ENCODE assay signal across 17 cellular contexts in the genomic region with DNA sequence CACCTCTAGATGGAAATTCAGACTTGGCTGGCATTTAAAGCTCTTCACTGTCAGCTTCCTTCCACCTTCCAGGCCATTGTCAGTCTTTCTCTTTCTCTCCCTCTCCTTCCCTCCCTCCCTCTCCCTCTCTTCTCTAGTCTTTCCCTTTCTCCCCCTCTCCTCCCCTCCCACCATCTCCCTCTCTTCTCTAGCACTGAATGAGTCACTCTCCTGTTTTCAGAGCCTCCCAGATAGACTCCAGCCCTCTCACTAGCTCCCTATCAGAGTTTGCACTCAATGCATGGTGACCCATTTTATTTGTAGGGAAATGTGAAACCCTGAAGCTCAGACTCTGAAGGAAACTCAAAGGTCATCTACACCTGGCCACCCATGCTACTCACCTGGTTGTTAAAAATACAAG. TPM values are rescaled to one million over a fixed set of nuclear protein-coding genes. Genes with fewer than 3 reads are reported as not detected.
A peak's percentile ranks its signal among the peaks of the same experiment; 100 is the strongest.
DNase-seq lines count a peak whose midpoint lies in the region; ATAC-seq, FAIRE-seq and TF ChIP-seq lines count a peak whose summit lies in the region.
"Had no signal": no experiment of that assay in that cellular context is flagged by ENCODE, and none has a peak within 500 bp of the region (broad histone marks: within the 10 kb centered on the region; RNA-seq: fewer than 3 reads in every experiment).

No MANE protein-coding gene starts in this region.

- TF ChIP-seq CTCF in K562 (IDR thresholded peaks at IDR 0.05 in 2 of 3, conservative IDR thresholded peaks at IDR 0.05 in 1 of 3; ENCODE audit: insufficient read depth in 2 of 3, low read depth in 1 of 3, low read length in 3 of 3) (no peak), WERI-Rb-1 (IDR thresholded peaks at IDR 0.05; ENCODE audit: low read depth, low read length) (no peak)

- H3K4me2 ChIP-seq in K562 (ENCODE audit: insufficient read depth, low read length) (peak overlapping the region; percentile 44), mesenchymal stem cell (ENCODE audit: low read length, poor library complexity, severe bottlenecking) (no peak overlapping the region)
- H3K4me2 ChIP-seq: KMS-11 had no signal

- no peak for TF ChIP-seq POLR2A in K562 (conservative IDR thresholded peaks at IDR 0.05)

- TF ChIP-seq EP300 in K562 (IDR thresholded peaks at IDR 0.05; ENCODE audit: low read length), result peak; percentile 16; the same call in 1 of the 2 replicates

- H3K23ac ChIP-seq in mesenchymal stem cell (ENCODE audit: low read length in 2 of 2), result no peak overlapping the region

- CTCF ChIA-PET in K562 (lab: Yijun Ruan, JAX; ENCODE audit: low intra/inter-chr PET ratio), result interaction anchor here (1.4 kb wide), 1 partner anchor 51 kb away, joined by 3 read pairs; no protein-coding TSS in a partner anchor

- no peak overlapping the region for H2BK5ac ChIP-seq in mesenchymal stem cell (ENCODE audit: low read depth, low read length, poor library complexity, severe bottlenecking)

- in situ Hi-C loops in K562 (cut with MboI), result no loop called here

- H3K79me1 ChIP-seq in mesenchymal stem cell (replicated peaks; ENCODE audit: low read length, poor library complexity, severe bottlenecking), result no peaks in the 10 kb centered on the region

- H3K27ac ChIP-seq in K562 (ENCODE audit: extremely low read depth, low read depth, low read length), result peak overlapping the region; percentile 72
- H3K27ac ChIP-seq in mesenchymal stem cell (ENCODE audit: low read length, poor library complexity, severe bottlenecking), result peak overlapping the region; percentile 15
- H3K27ac ChIP-seq in WERI-Rb-1, result no peak overlapping the region
- H3K27ac ChIP-seq: KMS-11, psoas muscle had no signal

- intact Hi-C loops in K562 (cut with micrococcal nuclease), result no loop called here

- peaks cover 60 to 76% of the 10 kb centered on the region in 2 experiments for H3K4me1 ChIP-seq in K562 (replicated peaks in 1 of 2; ENCODE audit: control insufficient read depth in 2 of 2, insufficient read depth in 2 of 2, low read length in 2 of 2)
- peaks cover 44% of the 10 kb centered on the region for H3K4me1 ChIP-seq in mesenchymal stem cell (ENCODE audit: control insufficient read depth, insufficient read depth, low read depth, low read length)
- H3K4me1 ChIP-seq: psoas muscle had no signal

- TF ChIP-seq RAD21 in K562 (CRISPR knock-in tag; conservative IDR thresholded peaks at IDR 0.05 in 1 of 2, IDR thresholded peaks at IDR 0.05 in 1 of 2), result no peak

- no peaks in the 10 kb centered on the region for H4K20me1 ChIP-seq in K562 (replicated peaks; ENCODE audit: control insufficient read depth, insufficient read depth, low read length)

- H3K36me3 ChIP-seq in K562 (ENCODE audit: control insufficient read depth, insufficient read depth, low read length), result peaks cover 50% of the 10 kb centered on the region
- H3K36me3 ChIP-seq in mesenchymal stem cell (ENCODE audit: control insufficient read depth in 1 of 2, insufficient read depth in 2 of 2, low read depth in 1 of 2, low read length in 2 of 2), result peaks cover 7 to 15% of the 10 kb centered on the region in 2 experiments
- H3K36me3 ChIP-seq in WERI-Rb-1, result no peaks in the 10 kb centered on the region

- H3K9ac ChIP-seq in K562 (ENCODE audit: insufficient read depth in 1 of 2, low read depth in 2 of 2, low read length in 2 of 2) (peak overlapping the region; percentile 47 to 85), mesenchymal stem cell (ENCODE audit: low read length) (no peak overlapping the region)
- H3K9ac ChIP-seq: KMS-11 had no signal

- H4K91ac ChIP-seq in mesenchymal stem cell (ENCODE audit: low read length), result no peak overlapping the region

- no peak overlapping the region for H3K18ac ChIP-seq in mesenchymal stem cell (ENCODE audit: low read depth in 1 of 2, low read length in 2 of 2)

- no peak overlapping the region for H3K14ac ChIP-seq in mesenchymal stem cell (ENCODE audit: low read length in 2 of 2)

- POLR2A ChIA-PET in K562 (lab: Yijun Ruan, JAX), result interaction anchor here (0.6 to 8.0 kb wide), 14 partner anchors 9 to 181 kb away, joined by 3 to 74 read pairs (median 6); partner anchors contain the start of genes LAPTM5 and SDC3

- peak; percentile 92 for FAIRE-seq in K562 (lab: Jason Lieb, UNC)
- FAIRE-seq: GM12878, urothelium cell line had no signal

- H2BK15ac ChIP-seq in mesenchymal stem cell (ENCODE audit: low read depth, poor library complexity, severe bottlenecking), result no peak overlapping the region

- ATAC-seq in K562 (peak; percentile 79), GM19455 (IDR thresholded peaks at IDR 0.05; ENCODE audit: unreplicated experiment) (no peak)
- ATAC-seq: esophagus mucosa, GM12878, left colon, psoas muscle had no signal

- H3K79me2 ChIP-seq in K562 (ENCODE audit: control insufficient read depth, insufficient read depth, low read length), result peaks cover 4% of the 10 kb centered on the region; the same call in 2 of the 3 replicates

- no peaks in the 10 kb centered on the region for H3K9me3 ChIP-seq in K562 (replicated peaks; ENCODE audit: control insufficient read depth, insufficient read depth, low read depth, low read length)
- H3K9me3 ChIP-seq in mesenchymal stem cell (ENCODE audit: control insufficient read depth, low read length), result no peaks in the 10 kb centered on the region
- no peaks in the 10 kb centered on the region for H3K9me3 ChIP-seq in WERI-Rb-1 (ENCODE audit: severe bottlenecking)
- H3K9me3 ChIP-seq: psoas muscle had no signal

- no TSS peak for BruUV-seq in K562 (replicated peaks; lab: Mats Ljungman, UMichigan)

- H2BK120ac ChIP-seq in mesenchymal stem cell (ENCODE audit: low read depth, low read length), result no peak overlapping the region

- H2AFZ ChIP-seq in K562 (ENCODE audit: low read depth, low read length), result peak overlapping the region; percentile 35
- no peak overlapping the region for H2AFZ ChIP-seq in mesenchymal stem cell (ENCODE audit: low read depth, low read length)

- H3K4ac ChIP-seq in mesenchymal stem cell (ENCODE audit: low read depth in 1 of 2, low read length in 2 of 2), result no peak overlapping the region

- no peak overlapping the region for H2BK12ac ChIP-seq in mesenchymal stem cell (ENCODE audit: low read length in 2 of 2)

- peak; percentile 44 for DNase-seq in AG20443 (ENCODE audit: low spot score)
- DNase-seq in HT1080 (ENCODE audit: low read depth), result peak; percentile 55
- DNase-seq in K562 (ENCODE audit: extremely low read depth in 1 of 4, low spot score in 3 of 4), result peak; percentile 69 to 88 (median 75)
- DNase-seq in mesenchymal stem cell, result peak; percentile 70
- no peak for DNase-seq in WERI-Rb-1
- DNase-seq in stimulated activated naive CD4-positive, alpha-beta T cell (lab: John Stamatoyannopoulos, UW), result no peak
- no peak for DNase-seq in NCI-H2029 (lab: John Stamatoyannopoulos, UW)
- DNase-seq: activated CD4-positive, alpha-beta memory T cell treated with anti-CD3 and anti-CD28 coated beads, Interleukin-2, amount 10 ng/mL, durations not matched to agents 7 days and 5 days; aorta; left colon; psoas muscle had no signal

- H3K27me3 ChIP-seq in K562 (ENCODE audit: control insufficient read depth in 2 of 2, insufficient read depth in 2 of 2, low read length in 2 of 2), result no peaks in the 10 kb centered on the region
- H3K27me3 ChIP-seq in mesenchymal stem cell (ENCODE audit: control insufficient read depth in 1 of 2, insufficient read depth in 1 of 2, low read length in 2 of 2), result peaks cover 0 to 25% of the 10 kb centered on the region in 2 experiments
- no peaks in the 10 kb centered on the region for H3K27me3 ChIP-seq in WERI-Rb-1 (ENCODE audit: insufficient read depth, low read depth, severe bottlenecking)

- H2AK5ac ChIP-seq in mesenchymal stem cell (ENCODE audit: low read length, severe bottlenecking), result peak overlapping the region; percentile 68

- H3K9me1 ChIP-seq in K562 (ENCODE audit: control insufficient read depth, insufficient read depth, low read length), result no peaks in the 10 kb centered on the region

- H4K8ac ChIP-seq in mesenchymal stem cell (ENCODE audit: low read length), result no peak overlapping the region

- H3K4me3 ChIP-seq in K562, result no peak overlapping the region
- no peak overlapping the region for H3K4me3 ChIP-seq in mesenchymal stem cell (ENCODE audit: insufficient read depth in 1 of 2, low read depth in 1 of 2, low read length in 2 of 2)
- no peak overlapping the region for H3K4me3 ChIP-seq in WERI-Rb-1 (ENCODE audit: low read depth, low read length)
- H3K4me3 ChIP-seq: GM12878, psoas muscle had no signal

RNA-seq across cellular contexts. Expression of gene MATN1, which starts 4.4 kb away (rescaled TPM):
- total RNA-seq in HT1080 (2014; rRNA removed; shearing (Covaris generic)), result 0.43 TPM in 1 of 2 replicates, not detected in the other
- polyA plus RNA-seq in HT1080 (2015; cell fraction: cytosol; rRNA removed), result 0.10 TPM in 1 of 2 replicates, not detected in the other
- 0.04 and 0.79 TPM in 2 replicates for polyA plus RNA-seq in HT1080 (2015; cell fraction: nucleus; rRNA removed)
- 2.0 and 5.9 TPM in 2 replicates for total RNA-seq in K562 (2011; cell fraction: chromatin; rRNA removed; ENCODE audit: low replicate concordance)
- 4.5 and 5.4 TPM in 2 replicates for total RNA-seq in K562 (2011; cell fraction: nucleolus; rRNA removed)
- total RNA-seq in K562 (2011; cell fraction: nucleoplasm; rRNA removed), result 2.7 and 4.0 TPM in 2 replicates
- total RNA-seq in K562 (2014; rRNA removed) (1.8 and 1.9 TPM in 2 replicates), K562 (2014; rRNA removed; fragmentation: Illumina TruSeq; extraction: Trizol) (0.45 and 0.51 TPM in 2 replicates), K562 (2015; rRNA removed; fragmentation: Illumina TruSeq; extraction: Trizol) (0.79 and 1.2 TPM in 2 replicates), K562 (2021) (1.8 and 2.3 TPM in 2 replicates)
- polyA plus RNA-seq in K562 (2011; rRNA removed) (0.89 and 1.5 TPM in 2 replicates), K562 (2014; fragmentation: Illumina TruSeq; extraction: Trizol) (1.1 and 1.6 TPM in 2 replicates), K562 (2014; fragmentation: Nextera tagmentation; extraction: Ambion mirVana) (under 1 TPM; 0.10 to 0.18 TPM), K562 (2014; rRNA removed) (1.6 and 3.6 TPM in 2 replicates)
- 0.78 and 2.4 TPM in 2 replicates for polyA plus RNA-seq in K562 (2011; cell fraction: cytosol; rRNA removed)
- polyA plus RNA-seq in K562 (2011; cell fraction: nucleus; rRNA removed), result 3.5 and 9.8 TPM in 2 replicates
- 1.9 and 2.4 TPM in 2 replicates for polyA plus RNA-seq in K562 (2012)
- polyA minus RNA-seq in K562 (2011; rRNA and poly(A)+ RNA removed), result 0.48 and 0.88 TPM in 2 replicates
- polyA minus RNA-seq in K562 (2011; cell fraction: cytosol; rRNA and poly(A)+ RNA removed), result 1.4 and 1.6 TPM in 2 replicates
- polyA minus RNA-seq in K562 (2011; cell fraction: nucleus; rRNA and poly(A)+ RNA removed), result 1.4 and 3.4 TPM in 2 replicates
- 0.03 TPM for polyA plus RNA-seq in mesenchymal stem cell (2013, experiment 1 of 2)
- 0.04 TPM for polyA plus RNA-seq in mesenchymal stem cell (2013, experiment 2 of 2)
- total RNA-seq: activated CD4-positive, alpha-beta memory T cell treated with anti-CD3 and anti-CD28 coated beads, Interleukin-2, amount 10 ng/mL, durations not matched to agents 7 days and 5 days; esophagus mucosa; left colon; psoas muscle had no signal
- polyA plus RNA-seq: aorta had no signal

RNA-seq across cellular contexts. Expression of gene LAPTM5, which starts 29.8 kb away (rescaled TPM):
- total RNA-seq in HT1080 (2014; rRNA removed; shearing (Covaris generic)), result 0.50 and 1.5 TPM in 2 replicates
- polyA plus RNA-seq in HT1080 (2015; cell fraction: cytosol; rRNA removed), result 0.79 and 0.81 TPM in 2 replicates
- 0.42 and 1.3 TPM in 2 replicates for polyA plus RNA-seq in HT1080 (2015; cell fraction: nucleus; rRNA removed)
- 11.2 and 16.2 TPM in 2 replicates for total RNA-seq in K562 (2011; cell fraction: chromatin; rRNA removed; ENCODE audit: low replicate concordance)
- 19.8 and 22.9 TPM in 2 replicates for total RNA-seq in K562 (2011; cell fraction: nucleolus; rRNA removed)
- 20.3 and 27.1 TPM in 2 replicates for total RNA-seq in K562 (2011; cell fraction: nucleoplasm; rRNA removed)
- total RNA-seq in K562 (2014; rRNA removed) (10.7 and 12.3 TPM in 2 replicates), K562 (2014; rRNA removed; fragmentation: Illumina TruSeq; extraction: Trizol) (11.7 and 13.2 TPM in 2 replicates), K562 (2015; rRNA removed; fragmentation: Illumina TruSeq; extraction: Trizol) (44.3 and 44.7 TPM in 2 replicates), K562 (2021) (30.3 and 33.8 TPM in 2 replicates)
- polyA plus RNA-seq in K562 (2011; rRNA removed) (42.5 and 418 TPM in 2 replicates), K562 (2014; fragmentation: Illumina TruSeq; extraction: Trizol) (44.5 and 47.3 TPM in 2 replicates), K562 (2014; fragmentation: Nextera tagmentation; extraction: Ambion mirVana) (1 to 10 TPM; 2.4 to 4.8 TPM), K562 (2014; rRNA removed) (20.3 and 22.2 TPM in 2 replicates)
- 103 and 599 TPM in 2 replicates for polyA plus RNA-seq in K562 (2011; cell fraction: cytosol; rRNA removed)
- polyA plus RNA-seq in K562 (2011; cell fraction: nucleus; rRNA removed), result 41.2 and 275 TPM in 2 replicates
- polyA plus RNA-seq in K562 (2012), result 63.5 and 133 TPM in 2 replicates
- 72.1 and 524 TPM in 2 replicates for polyA minus RNA-seq in K562 (2011; rRNA and poly(A)+ RNA removed)
- 41.0 and 310 TPM in 2 replicates for polyA minus RNA-seq in K562 (2011; cell fraction: cytosol; rRNA and poly(A)+ RNA removed)
- 7.7 and 80.9 TPM in 2 replicates for polyA minus RNA-seq in K562 (2011; cell fraction: nucleus; rRNA and poly(A)+ RNA removed)
- polyA plus RNA-seq in mesenchymal stem cell (2013, experiment 1 of 2), result 0.97 TPM
- polyA plus RNA-seq in mesenchymal stem cell (2013, experiment 2 of 2), result 0.95 TPM
- total RNA-seq: NCI-H460 had no signal

Comparison
In these comparisons a context has a peak if more than half of its experiments do, and no peak if none do; other contexts are left out.
1. DNase-seq: peak in AG20443 (single experiment), HT1080 (single experiment), K562 (4 of 4) and mesenchymal stem cell (single experiment); none in WERI-Rb-1 (single experiment), stimulated activated naive CD4-positive, alpha-beta T cell (0 of 6) and NCI-H2029 (single experiment).